Comparison of ENCODE assay signal across 8 cellular contexts in the genomic region with DNA sequence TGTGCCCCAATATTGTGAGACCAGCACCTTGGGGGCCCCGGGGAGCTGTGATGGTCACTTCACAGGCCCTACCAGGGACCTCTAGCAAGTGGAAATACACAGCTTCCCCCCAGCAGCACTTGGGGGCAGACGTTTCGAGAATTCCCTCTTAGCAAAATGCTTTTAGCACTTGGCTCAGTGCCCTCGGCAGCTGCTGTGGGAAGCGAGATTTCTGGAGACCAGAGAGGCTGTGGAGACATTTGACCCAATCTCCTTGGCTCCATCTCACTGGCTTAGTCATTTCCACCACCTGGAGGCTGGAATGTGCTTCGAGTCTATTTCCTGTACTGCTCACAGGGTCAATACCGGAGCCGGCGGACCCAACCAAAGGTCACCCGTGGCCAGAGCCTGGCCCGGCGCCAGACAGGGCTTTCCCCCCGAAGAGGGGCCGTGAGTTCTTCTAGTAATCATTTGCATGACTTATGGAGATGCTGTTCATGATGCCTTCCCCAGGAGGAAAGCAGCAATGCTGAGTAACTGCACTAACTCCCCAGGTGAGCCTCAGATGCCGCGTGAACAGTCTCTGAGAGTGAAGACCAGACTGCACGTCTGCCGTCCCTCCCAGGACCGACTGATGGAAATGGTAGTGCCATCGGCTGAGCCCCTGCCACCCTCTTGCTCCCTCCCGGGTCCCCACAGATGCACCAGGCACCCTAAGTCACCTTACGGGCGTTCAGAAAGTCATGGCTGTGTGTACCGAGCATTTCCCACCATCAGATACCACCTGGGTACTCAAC. TPM values are rescaled to one million over a fixed set of nuclear protein-coding genes. Genes with fewer than 3 reads are reported as not detected.
A peak's percentile ranks its signal among the peaks of the same experiment; 100 is the strongest.
DNase-seq lines count a peak whose midpoint lies in the region; ATAC-seq and TF ChIP-seq lines count a peak whose summit lies in the region.

No MANE protein-coding gene starts in this region.

- H3K27ac Mint-ChIP-seq in Calu3 (ENCODE audit: unreplicated experiment) (no peak overlapping the region), endodermal cell (peak overlapping the region; percentile 55)

- no peaks in the 10 kb centered on the region for H3K9me3 ChIP-seq in endodermal cell (ENCODE audit: control insufficient read depth, low read length)

- H3K27me3 Mint-ChIP-seq in Calu3 (ENCODE audit: unreplicated experiment) (no peaks in the 10 kb centered on the region), endodermal cell (ENCODE audit: insufficient read depth) (no peaks in the 10 kb centered on the region)

- H3K9me3 Mint-ChIP-seq in Calu3 (ENCODE audit: low read depth, unreplicated experiment) (no peaks in the 10 kb centered on the region), endodermal cell (no peaks in the 10 kb centered on the region)

- ATAC-seq in HG03354 (IDR thresholded peaks at IDR 0.05; ENCODE audit: poor library complexity, severe bottlenecking, unreplicated experiment), result no peak
- ATAC-seq in HG03095 (IDR thresholded peaks at IDR 0.05; ENCODE audit: unreplicated experiment), result no peak
- no peak for ATAC-seq in GM21423 (IDR thresholded peaks at IDR 0.05; ENCODE audit: unreplicated experiment)

- H3K9ac ChIP-seq in endodermal cell (ENCODE audit: extremely low read depth, low read length, poor library complexity, severe bottlenecking), result no peak overlapping the region

- CTCF ChIA-PET in Calu3 (lab: Charles Lee), result no interaction called here

- H3K4me3 Mint-ChIP-seq in Calu3 (ENCODE audit: low read depth, unreplicated experiment), result no peak overlapping the region
- no peak overlapping the region for H3K4me3 Mint-ChIP-seq in endodermal cell

- H3K27ac ChIP-seq in endodermal cell (ENCODE audit: low read depth, low read length), result no peak overlapping the region

- WGBS in endodermal cell (ENCODE audit: insufficient coverage in 1 of 2, insufficient read length in 1 of 2), 2 experiments, result 86 to 91% methylated on average over 18 to 24 of the region's 24 CpGs

- no TSS peak for BruUV-seq in Calu3 (replicated peaks; lab: Mats Ljungman, UMichigan)

- H3K4me1 Mint-ChIP-seq in Calu3 (ENCODE audit: low read depth, unreplicated experiment), result peaks cover 30% of the 10 kb centered on the region
- peaks cover 3% of the 10 kb centered on the region for H3K4me1 Mint-ChIP-seq in endodermal cell

- intact Hi-C loops in Calu3 (cut with micrococcal nuclease; ENCODE audit: unreplicated experiment), result no loop called here

- H3K4me1 ChIP-seq in endodermal cell (ENCODE audit: control insufficient read depth, insufficient read depth, low read length), result peaks cover 2% of the 10 kb centered on the region

- TF ChIP-seq CTCF in Calu3 (IDR thresholded peaks at IDR 0.05; ENCODE audit: unreplicated experiment) (peak; percentile 17), endodermal cell (conservative IDR thresholded peaks at IDR 0.05) (peak; percentile 55)

- no peaks in the 10 kb centered on the region for H3K36me3 ChIP-seq in endodermal cell (ENCODE audit: control insufficient read depth, insufficient read depth, low read length)

- no peaks in the 10 kb centered on the region for H3K27me3 ChIP-seq in endodermal cell (ENCODE audit: control insufficient read depth, insufficient read depth, low read length, poor library complexity, severe bottlenecking)

- DNase-seq in Calu3 (peak; percentile 71), NCI-H2171 treated with DMSO at 0.1 percent for 48 hours (lab: John Stamatoyannopoulos, UW) (peak; percentile 82), endodermal cell (peak; percentile 74), midbrain (lab: John Stamatoyannopoulos, UW) (peak; percentile 24)
- no peak for DNase-seq in activated CD4-positive, alpha-beta T cell treated with anti-CD3 and anti-CD28 coated beads, Interleukin-2, amount 50 U/mL, for 1 hour

- H3K4me3 ChIP-seq in endodermal cell (ENCODE audit: low read length), result no peak overlapping the region

- H3K36me3 Mint-ChIP-seq in Calu3 (ENCODE audit: insufficient read depth, unreplicated experiment), result peaks cover 17% of the 10 kb centered on the region
- H3K36me3 Mint-ChIP-seq in endodermal cell (ENCODE audit: low read depth), result no peaks in the 10 kb centered on the region

RNA-seq across cellular contexts. Expression of a gene that starts 4.4 kb away (rescaled TPM):
- total RNA-seq in Calu3 (2022), result 13.6 and 15.8 TPM in 2 replicates
- 10 to 100 TPM; 26.3 to 28.7 TPM for total RNA-seq in endodermal cell
- 8.9 TPM for polyA plus RNA-seq in endodermal cell (2013, experiment 1 of 2)
- 7.2 TPM for polyA plus RNA-seq in endodermal cell (2013, experiment 2 of 2)

RNA-seq across cellular contexts. Expression of a gene that starts 52.0 kb away (rescaled TPM):
- 14.5 and 17.3 TPM in 2 replicates for total RNA-seq in Calu3 (2022)
- total RNA-seq in endodermal cell, result 10 to 100 TPM; 17.3 to 23.1 TPM
- polyA plus RNA-seq in endodermal cell (2013, experiment 1 of 2), result 14.0 TPM
- polyA plus RNA-seq in endodermal cell (2013, experiment 2 of 2), result 14.4 TPM
